ENCODE assay signal across 8 cellular contexts in genomic region chr11:10307022-10307410, GRCh38. TPM values are rescaled to one million over a fixed set of nuclear protein-coding genes. Genes with fewer than 3 reads are reported as not detected.
DNase-seq lines count a peak whose midpoint lies in the region; ATAC-seq, FAIRE-seq and TF ChIP-seq lines count a peak whose summit lies in the region.

No MANE protein-coding gene starts in this region.

- no peaks in the 10 kb centered on the region for H3K27me3 ChIP-seq in AG04450 (ENCODE audit: control insufficient read depth, insufficient read depth, low read length)

- no peak for TF ChIP-seq CTCF in AG04450 (IDR thresholded peaks at IDR 0.05; ENCODE audit: low read depth, low read length)
- TF ChIP-seq CTCF in MCF 10A (IDR thresholded peaks at IDR 0.05; ENCODE audit: unreplicated experiment) = no peak
- no peak for TF ChIP-seq CTCF in mucosa of descending colon (IDR thresholded peaks at IDR 0.05)

- peak overlapping the region; percentile 87 for H3K27ac Mint-ChIP-seq in MCF 10A (ENCODE audit: low read depth, unreplicated experiment)

- BruUV-seq in MCF 10A (replicated peaks; lab: Mats Ljungman, UMichigan) = no TSS peak

- H3K4me3 ChIP-seq in AG04450 (ENCODE audit: low read depth, low read length) = peak overlapping the region; percentile 77
- peak overlapping the region; percentile 37 for H3K4me3 ChIP-seq in mucosa of descending colon

- peaks cover 47% of the 10 kb centered on the region for H3K4me1 Mint-ChIP-seq in MCF 10A (ENCODE audit: insufficient read depth, unreplicated experiment)

- peaks cover 38% of the 10 kb centered on the region for H3K36me3 Mint-ChIP-seq in MCF 10A (ENCODE audit: insufficient read depth, unreplicated experiment)

- peak overlapping the region; percentile 79 for H3K4me3 Mint-ChIP-seq in MCF 10A (ENCODE audit: unreplicated experiment)

- no peaks in the 10 kb centered on the region for H3K9me3 Mint-ChIP-seq in MCF 10A (ENCODE audit: unreplicated experiment)

- H3K4me1 ChIP-seq in mucosa of descending colon (ENCODE audit: low read depth) = peaks cover 27% of the 10 kb centered on the region

- H3K27ac ChIP-seq in AG04450 (ENCODE audit: low read depth, low read length) = peak overlapping the region; percentile 89

- intact Hi-C loops in MCF 10A (cut with micrococcal nuclease) = loop anchor here (1.0 to 5.0 kb wide), 6 partner anchors 99 to 845 kb away; partner anchors contain the start of gene ZNF143
- intact Hi-C loops in mucosa of descending colon (cut with DNase I, micrococcal nuclease) = loop anchor here (5.0 to 10.0 kb wide), 2 partner anchors 100 to 102 kb away; no protein-coding TSS in a partner anchor

- no peaks in the 10 kb centered on the region for H3K36me3 ChIP-seq in mucosa of descending colon (ENCODE audit: low read depth)

- H3K9me3 ChIP-seq in AG04450 (ENCODE audit: control insufficient read depth, insufficient read depth, low read length) (peaks cover 11% of the 10 kb centered on the region; the same call in 1 of the 2 replicates), mucosa of descending colon (no peaks in the 10 kb centered on the region)

- FAIRE-seq in urothelium cell line (lab: Jason Lieb, UNC) = no peak

- no peaks in the 10 kb centered on the region for H3K27me3 Mint-ChIP-seq in MCF 10A (ENCODE audit: insufficient read depth, unreplicated experiment)

- ATAC-seq in HG03354 (IDR thresholded peaks at IDR 0.05; ENCODE audit: poor library complexity, severe bottlenecking, unreplicated experiment) (peak; percentile 2), mucosa of descending colon (peak; percentile 34)

- CTCF ChIA-PET in AG04450 (lab: Charles Lee) = interaction anchor here (0.7 to 4.8 kb wide), 5 partner anchors 45 to 498 kb away, joined by 3 to 26 read pairs (median 4); no protein-coding TSS in a partner anchor
- CTCF ChIA-PET in MCF 10A (lab: Yijun Ruan, JAX) = interaction anchor here (0.5 to 6.8 kb wide), 25 partner anchors 8 to 548 kb away, joined by 3 to 50 read pairs (median 4); partner anchors contain the start of gene SBF2

- POLR2A ChIA-PET in AG04450 (lab: Yijun Ruan, JAX) = interaction anchor here (1.1 to 4.3 kb wide), 5 partner anchors 19 to 693 kb away, joined by 4 to 38 read pairs (median 7); partner anchors contain the start of gene AMPD3
- POLR2A ChIA-PET in MCF 10A (lab: Yijun Ruan, JAX) = interaction anchor here (0.7 to 10.8 kb wide), 18 partner anchors 11 to 731 kb away, joined by 3 to 217 read pairs (median 6); partner anchors contain the start of gene SBF2

- DNase-seq in AG04450 (ENCODE audit: low read depth, low spot score) (no peak), MCF 10A (ENCODE audit: unreplicated experiment) (no peak), mucosa of descending colon (no peak), NCI-H226 (no peak), amygdala (lab: John Stamatoyannopoulos, UW) (no peak), urothelium cell line (ENCODE audit: low spot score) (no peak)
- no peak for DNase-seq in stimulated activated CD4-positive, alpha-beta T cell treated with anti-CD3 and anti-CD28 coated beads, Interleukin-15, amount 100 ng/mL, for 24 hours

RNA-seq across cellular contexts. Expression of gene ADM, which starts 2.1 kb away (rescaled TPM):
- 247 and 328 TPM in 2 replicates for polyA plus RNA-seq in AG04450 (2011; rRNA removed)
- polyA minus RNA-seq in AG04450 (2011; rRNA and poly(A)+ RNA removed) = 290 and 429 TPM in 2 replicates
- total RNA-seq in MCF 10A (2022) (8.7 and 10.6 TPM in 2 replicates), mucosa of descending colon (100 to 1,000 TPM in 1 of 3 donors, 10 to 100 TPM in 2; 49.5 to 124 (median 72.9) TPM)

RNA-seq across cellular contexts. Expression of gene SBF2, which starts 13.0 kb away (rescaled TPM):
- polyA plus RNA-seq in AG04450 (2011; rRNA removed) = 43.0 and 44.4 TPM in 2 replicates
- 66.1 and 72.1 TPM in 2 replicates for polyA minus RNA-seq in AG04450 (2011; rRNA and poly(A)+ RNA removed)
- total RNA-seq in MCF 10A (2022) (28.3 and 28.7 TPM in 2 replicates), mucosa of descending colon (10 to 100 TPM; 35.2 to 60.3 (median 48.2) TPM)
